In genomic region chr16:5071681-5072333, GRCh38 we compare ENCODE assay signal across 1 cellular context.
A peak's percentile ranks its signal among the peaks of the same experiment; 100 is the strongest.
TF ChIP-seq lines count a peak whose summit lies in the region.

ALG1 (plus strand) TSS chr16:5071843; CDS start chr16:5071850, 7 bp downstream.

TF ChIP-seq in HepG2, 621 proteins besides CTCF, POLR2A, EP300 and RAD21 (continued from another document and continues in another):
- TF ChIP-seq ZNF687 (CRISPR knock-in tag; IDR thresholded peaks at IDR 0.05) (peak; percentile 99), MAFK (conservative IDR thresholded peaks at IDR 0.05 in 1 of 2, IDR thresholded peaks at IDR 0.05 in 1 of 2; ENCODE audit: low read length in 2 of 2) (no peak), ZNF777 (CRISPR knock-in tag; IDR thresholded peaks at IDR 0.05) (peak; percentile 58), PRPF4 (IDR thresholded peaks at IDR 0.05; ENCODE audit: low read depth, low read length, poor library complexity, severe bottlenecking) (no peak), NBN (conservative IDR thresholded peaks at IDR 0.05) (no peak), FOXK1 (CRISPR knock-in tag; IDR thresholded peaks at IDR 0.05; ENCODE audit: borderline replicate concordance, low read depth) (peak; percentile 86; the same call in 1 of the 2 replicates), CREBL2 (CRISPR knock-in tag; IDR thresholded peaks at IDR 0.05; ENCODE audit: borderline replicate concordance) (peak; percentile 96), ZNF850 (CRISPR knock-in tag; conservative IDR thresholded peaks at IDR 0.05) (no peak), CSRNP1 (CRISPR knock-in tag; IDR thresholded peaks at IDR 0.05) (peak; percentile 97; the same call in 1 of the 2 replicates), MYNN (CRISPR knock-in tag; IDR thresholded peaks at IDR 0.05; ENCODE audit: low read depth) (peak; percentile 67; the same call in 1 of the 2 replicates), ZNF674 (CRISPR knock-in tag; IDR thresholded peaks at IDR 0.05; ENCODE audit: low read depth) (no peak), ZNF746 (CRISPR knock-in tag; IDR thresholded peaks at IDR 0.05) (peak; percentile 59), HNRNPUL1 (IDR thresholded peaks at IDR 0.05; ENCODE audit: low read depth, low read length) (no peak), KLF16 (CRISPR knock-in tag; IDR thresholded peaks at IDR 0.05) (peak in 1 of 2 experiments; percentile 94; a peak in 2 of 4 replicates), SETDB1 (CRISPR knock-in tag; IDR thresholded peaks at IDR 0.05; ENCODE audit: borderline replicate concordance) (no peak), ERF (CRISPR knock-in tag; IDR thresholded peaks at IDR 0.05) (peak; percentile 98), NCOA2 (CRISPR knock-in tag; IDR thresholded peaks at IDR 0.05) (peak; percentile 59; the same call in 1 of the 2 replicates), SSRP1 (CRISPR knock-in tag; IDR thresholded peaks at IDR 0.05) (no peak), ZBTB8A (CRISPR knock-in tag; IDR thresholded peaks at IDR 0.05; ENCODE audit: borderline replicate concordance, low read depth) (no peak), CENPT (CRISPR knock-in tag; IDR thresholded peaks at IDR 0.05; ENCODE audit: low read depth) (peak; percentile 93; the same call in 1 of the 2 replicates), ZNF276 (CRISPR knock-in tag; IDR thresholded peaks at IDR 0.05; ENCODE audit: low read depth) (no peak), ELK4 (CRISPR knock-in tag; IDR thresholded peaks at IDR 0.05; ENCODE audit: borderline replicate concordance) (no peak), TEF (CRISPR knock-in tag; IDR thresholded peaks at IDR 0.05) (no peak; the same call in 1 of the 2 replicates), ZNF124 (CRISPR knock-in tag; IDR thresholded peaks at IDR 0.05) (peak; percentile 93), BHLHE40 (IDR thresholded peaks at IDR 0.05; ENCODE audit: low read length) (peak; percentile 99), CBX1 (IDR thresholded peaks at IDR 0.05; ENCODE audit: low read depth) (peak; percentile 99), ZNF572 (CRISPR knock-in tag; IDR thresholded peaks at IDR 0.05) (peak; percentile 90; the same call in 1 of the 2 replicates), ZNF7 (CRISPR knock-in tag; IDR thresholded peaks at IDR 0.05) (no peak), TBX2 (CRISPR knock-in tag; IDR thresholded peaks at IDR 0.05; ENCODE audit: borderline replicate concordance) (peak; percentile 94), BRF2 (CRISPR knock-in tag; IDR thresholded peaks at IDR 0.05) (peak; percentile 83; the same call in 1 of the 2 replicates), ZNF615 (CRISPR knock-in tag; IDR thresholded peaks at IDR 0.05; ENCODE audit: borderline replicate concordance) (no peak), ZNF10 (CRISPR knock-in tag; IDR thresholded peaks at IDR 0.05; ENCODE audit: borderline replicate concordance, low read depth) (no peak), CCDC6 (CRISPR knock-in tag; IDR thresholded peaks at IDR 0.05) (peak; percentile 94), NR3C1 (CRISPR knock-in tag; IDR thresholded peaks at IDR 0.05) (peak; percentile 10; the same call in 1 of the 2 replicates), ZC3H4 (CRISPR knock-in tag; IDR thresholded peaks at IDR 0.05; ENCODE audit: borderline replicate concordance) (peak; percentile 27; the same call in 1 of the 2 replicates), ZMYM4 (CRISPR knock-in tag; IDR thresholded peaks at IDR 0.05) (peak; percentile 100), ZBTB40 (IDR thresholded peaks at IDR 0.05) (no peak), ZBTB40 (CRISPR knock-in tag; IDR thresholded peaks at IDR 0.05) (peak; percentile 94), MED1 (CRISPR knock-in tag; IDR thresholded peaks at IDR 0.05) (peak; percentile 85), CC2D1A (CRISPR knock-in tag; IDR thresholded peaks at IDR 0.05) (no peak), ZNF207 (IDR thresholded peaks at IDR 0.05; ENCODE audit: borderline replicate concordance) (peak; percentile 99; the same call in 1 of the 2 replicates), CENPBD1 (CRISPR knock-in tag; IDR thresholded peaks at IDR 0.05; ENCODE audit: borderline replicate concordance, low read depth) (no peak)
